In the genomic region with DNA sequence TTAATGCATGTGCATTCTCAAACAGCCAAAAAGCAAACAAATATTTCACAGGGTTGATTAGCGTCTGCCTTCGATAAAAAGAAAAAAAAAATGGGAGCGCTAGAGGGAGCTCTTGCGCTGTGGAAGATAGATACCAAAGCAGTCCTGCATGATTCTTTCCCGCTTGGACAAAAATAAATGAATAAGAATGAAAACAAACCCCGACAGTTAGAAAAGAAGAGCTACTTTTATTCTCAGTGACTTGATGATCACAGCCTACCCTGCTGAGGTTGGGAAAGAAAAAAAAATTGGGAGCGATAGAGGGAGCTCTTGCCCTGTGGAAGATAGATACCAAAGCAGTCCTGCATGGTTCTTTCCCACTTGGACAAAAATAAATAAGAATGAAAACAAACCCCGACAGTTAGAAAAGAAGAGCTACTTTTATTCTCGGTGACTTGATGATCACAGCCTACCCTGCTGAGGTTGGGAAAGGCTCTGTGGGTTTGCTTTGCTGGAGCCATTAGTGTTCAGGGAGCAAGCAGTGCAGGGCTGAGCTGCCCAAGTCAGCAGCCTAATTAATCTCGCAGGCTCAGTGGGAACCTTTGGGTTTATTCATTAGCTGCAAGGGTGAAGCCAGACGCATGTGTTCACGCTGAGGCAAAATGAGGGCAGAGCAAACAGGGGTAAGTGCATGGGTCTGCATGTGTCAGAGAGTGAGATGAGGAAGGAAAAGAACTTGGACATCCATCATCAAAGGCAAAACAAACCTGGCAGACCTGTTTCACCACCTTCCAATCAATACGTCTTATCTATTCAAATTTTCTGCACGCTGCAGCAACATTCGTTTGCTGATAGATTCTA, we compare ENCODE assay signal across 8 cellular contexts.
DNase-seq lines count a peak whose midpoint lies in the region; ATAC-seq and TF ChIP-seq lines count a peak whose summit lies in the region.

No MANE protein-coding gene starts in this region.

- H3K27ac ChIP-seq in RWPE1 (no peak overlapping the region), transverse colon (no peak overlapping the region), upper lobe of left lung (no peak overlapping the region)

- TF ChIP-seq EP300 in transverse colon (IDR thresholded peaks at IDR 0.05; ENCODE audit: low read depth) (no peak), upper lobe of left lung (IDR thresholded peaks at IDR 0.05) (no peak)

- POLR2A ChIA-PET in RWPE1 (lab: Yijun Ruan, JAX; ENCODE audit: low non-redundant PET), result no interaction called here

- no peak overlapping the region for H3K4me3 ChIP-seq in transverse colon
- no peak overlapping the region for H3K4me3 ChIP-seq in upper lobe of left lung

- intact Hi-C loops in transverse colon (cut with DNase I; ENCODE audit: low total_unique reads), result no loop called here

- no peaks in the 10 kb centered on the region for H3K9me3 ChIP-seq in transverse colon
- H3K9me3 ChIP-seq in upper lobe of left lung, result no peaks in the 10 kb centered on the region

- in situ Hi-C loops in transverse colon (cut with MboI; ENCODE audit: low pct_ligation_motif_present in 1 of 4, low pct_unique_long_range_greater_than_20kb in 1 of 4, low sequenced_read_pairs in 3 of 4), result no loop called here

- TF ChIP-seq CTCF in RWPE1 (conservative IDR thresholded peaks at IDR 0.05; ENCODE audit: low read depth), result peak; percentile 50
- peak in 4 of 5 experiments; percentile 17 to 43 (median 31) for TF ChIP-seq CTCF in transverse colon (IDR thresholded peaks at IDR 0.05)
- TF ChIP-seq CTCF in upper lobe of left lung (IDR thresholded peaks at IDR 0.05), result peak in 3 of 6 experiments; percentile 6 to 36 (median 24)

- CTCF ChIA-PET in RWPE1 (lab: Yijun Ruan, JAX), result interaction anchor here (0.6 to 1.0 kb wide), 10 partner anchors 24 to 1930 kb away, joined by 3 to 5 read pairs (median 4); no protein-coding TSS in a partner anchor

- H3K4me1 ChIP-seq in transverse colon, result no peaks in the 10 kb centered on the region
- peaks cover 0 to 4% (median 0%) of the 10 kb centered on the region in 4 donors for H3K4me1 ChIP-seq in upper lobe of left lung

- peak; percentile 54 for ATAC-seq in HG02973 (IDR thresholded peaks at IDR 0.05; ENCODE audit: unreplicated experiment)
- ATAC-seq in upper lobe of left lung (ENCODE audit: low FRiP score in 2 of 2), result no peak

- DNase-seq in NCI-H2196 (lab: John Stamatoyannopoulos, UW; ENCODE audit: unreplicated experiment) (peak; percentile 30), NCI-H2196 treated with DMSO at 0.1 percent for 48 hours (lab: John Stamatoyannopoulos, UW; ENCODE audit: unreplicated experiment) (no peak), RWPE1 (ENCODE audit: low spot score) (no peak), glomerular visceral epithelial cell (ENCODE audit: extremely low spot score) (peak; percentile 21), transverse colon (no peak), NCI-H226 (no peak), upper lobe of left lung (no peak)

- H3K27me3 ChIP-seq in transverse colon (no peaks in the 10 kb centered on the region), upper lobe of left lung (no peaks in the 10 kb centered on the region)

- WGBS in transverse colon (ENCODE audit: low coverage in 1 of 2), 2 donors, result 4 to 7% methylated on average over 5 to 15 of the region's 15 CpGs
- 3 to 4% methylated on average over 12 to 15 of the region's 15 CpGs for WGBS in upper lobe of left lung, 2 donors

- TF ChIP-seq POLR2A in transverse colon (IDR thresholded peaks at IDR 0.05) (no peak), upper lobe of left lung (IDR thresholded peaks at IDR 0.05) (no peak)

- H3K36me3 ChIP-seq in transverse colon, result no peaks in the 10 kb centered on the region
- H3K36me3 ChIP-seq in upper lobe of left lung, result no peaks in the 10 kb centered on the region

Comparison
In these comparisons a context has a peak if more than half of its experiments do, and no peak if none do; other contexts are left out.
1. DNase-seq: peak in NCI-H2196 (single experiment) and glomerular visceral epithelial cell (single experiment); none in NCI-H2196 treated with DMSO at 0.1 percent for 48 hours (single experiment), RWPE1 (single experiment), transverse colon (single experiment), NCI-H226 (single experiment) and upper lobe of left lung (0 of 2).